ENCODE assay signal across 8 cellular contexts in genomic region chr2:127293386-127293757, GRCh38. TPM values are rescaled to one million over a fixed set of nuclear protein-coding genes. Genes with fewer than 3 reads are reported as not detected.
DNase-seq lines count a peak whose midpoint lies in the region; ATAC-seq and TF ChIP-seq lines count a peak whose summit lies in the region.

No MANE protein-coding gene starts in this region.

- CTCF ChIA-PET in A673 (lab: Charles Lee): interaction anchor here (1.3 to 1.9 kb wide), 2 partner anchors 96 to 186 kb away, joined by 5 to 10 read pairs; no protein-coding TSS in a partner anchor

- DNase-seq in A673 (ENCODE audit: low spot score): no peak
- DNase-seq in T-helper 9 cell: peak; percentile 8
- peak; percentile 6 for DNase-seq in fibroblast of mammary gland (ENCODE audit: low read depth)
- DNase-seq in omental fat pad (ENCODE audit: low spot score): no peak
- DNase-seq in DMS79 (lab: John Stamatoyannopoulos, UW): no peak
- DNase-seq in MV-4-11 (lab: John Stamatoyannopoulos, UW): no peak

- intact Hi-C loops in A673 (cut with micrococcal nuclease; ENCODE audit: unreplicated experiment): loop anchor here (5.0 kb wide), 1 partner anchor 96 kb away; no protein-coding TSS in a partner anchor

- peak overlapping the region; percentile 81 for H3K27ac ChIP-seq in A673 (ENCODE audit: low read depth, low read length, poor library complexity, severe bottlenecking)

- ATAC-seq in GM21723 (IDR thresholded peaks at IDR 0.05; ENCODE audit: unreplicated experiment) (peak; percentile 4), omental fat pad (ENCODE audit: low FRiP score) (peak; percentile 28), HG02852 (IDR thresholded peaks at IDR 0.05; ENCODE audit: unreplicated experiment) (no peak)

- TSS peak; percentile 32 for BruUV-seq in A673 (replicated peaks; lab: Mats Ljungman, UMichigan)

- peaks cover 39% of the 10 kb centered on the region for H3K36me3 ChIP-seq in A673 (ENCODE audit: insufficient read depth, low read length, poor library complexity, severe bottlenecking)

- no peaks in the 10 kb centered on the region for H3K9me3 ChIP-seq in A673 (ENCODE audit: low read depth, low read length, poor library complexity, severe bottlenecking)

- H3K27me3 ChIP-seq in A673 (replicated peaks; ENCODE audit: insufficient read depth, low read depth, low read length, poor library complexity): no peaks in the 10 kb centered on the region

- TF ChIP-seq CTCF in A673 (conservative IDR thresholded peaks at IDR 0.05; ENCODE audit: low read depth, low read length) (no peak), fibroblast of mammary gland (conservative IDR thresholded peaks at IDR 0.05; ENCODE audit: control insufficient read depth, insufficient read depth, low read depth, low read length) (no peak), omental fat pad (IDR thresholded peaks at IDR 0.05) (no peak)

- H3K4me3 ChIP-seq in A673 (ENCODE audit: low read depth, low read length, poor library complexity, severe bottlenecking) (peak overlapping the region; percentile 91), fibroblast of mammary gland (ENCODE audit: control insufficient read depth, low read depth, low read length) (peak overlapping the region; percentile 91)

- POLR2A ChIA-PET in A673 (lab: Charles Lee; ENCODE audit: low non-redundant PET): interaction anchor here (0.5 kb wide), 1 partner anchor 438 kb away, joined by 3 read pairs; no protein-coding TSS in a partner anchor

- peaks cover 9% of the 10 kb centered on the region for H3K4me1 ChIP-seq in A673 (ENCODE audit: insufficient read depth, low read length, poor library complexity, severe bottlenecking)

RNA-seq across cellular contexts. Expression of gene ERCC3, which starts 0.6 kb away (rescaled TPM):
- 69.5 and 70.2 TPM in 2 replicates for total RNA-seq in A673 (2021)
- 10 to 100 TPM; 27.7 to 58.8 (median 37.5) TPM for total RNA-seq in omental fat pad

Comparison
In these comparisons a context has a peak if more than half of its experiments do, and no peak if none do; other contexts are left out.
1. DNase-seq: peak in T-helper 9 cell (single experiment) and fibroblast of mammary gland (single experiment); none in A673 (single experiment), omental fat pad (single experiment), DMS79 (single experiment) and MV-4-11 (single experiment).